Comparison of ENCODE assay signal across 18 cellular contexts in the genomic region with DNA sequence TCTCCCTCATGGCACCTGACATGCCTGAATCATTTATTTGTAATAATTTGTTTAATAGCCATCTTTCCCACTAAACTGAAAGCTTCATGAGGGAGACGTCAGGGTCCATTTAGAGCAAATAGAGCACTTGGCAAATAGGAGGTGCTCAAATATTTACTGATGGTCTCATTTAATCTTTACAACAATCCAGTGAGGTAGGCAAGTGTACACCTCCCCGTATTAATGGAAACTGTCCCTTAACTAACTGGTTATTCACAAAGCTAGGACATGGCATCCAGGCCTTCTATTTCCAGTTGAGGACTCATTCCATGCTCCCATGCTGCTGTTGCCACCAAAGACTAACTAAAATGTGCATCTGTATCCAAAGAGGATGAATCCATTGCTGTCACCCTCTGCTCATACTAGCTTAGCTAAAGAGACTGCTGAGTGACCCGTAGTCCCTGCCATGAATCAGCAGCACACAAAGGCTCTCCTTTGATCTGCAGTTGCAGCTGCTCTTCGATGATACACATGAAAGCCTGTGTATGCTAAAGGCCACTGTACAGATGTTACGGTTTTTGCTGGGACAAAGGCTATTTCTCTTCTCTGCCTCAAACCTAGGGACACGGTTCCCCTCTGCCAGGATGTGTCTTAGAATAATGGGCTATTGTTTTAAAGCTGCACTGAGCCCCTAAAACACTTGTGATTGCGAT.
DNase-seq lines count a peak whose midpoint lies in the region; ATAC-seq, FAIRE-seq and TF ChIP-seq lines count a peak whose summit lies in the region.
"Had no signal": no experiment of that assay in that cellular context is flagged by ENCODE, and none has a peak within 500 bp of the region (broad histone marks: within the 10 kb centered on the region; RNA-seq: fewer than 3 reads in every experiment).

No MANE protein-coding gene starts in this region.

- H3K79me2 ChIP-seq in OCI-LY3 (ENCODE audit: low read length) = peaks cover 92% of the 10 kb centered on the region

- H3K27me3 ChIP-seq in OCI-LY3 (ENCODE audit: low read depth, low read length) = no peaks in the 10 kb centered on the region

- no peak overlapping the region for H3K9ac ChIP-seq in OCI-LY3 (ENCODE audit: low read length)

- peaks cover 81% of the 10 kb centered on the region for H3K36me3 ChIP-seq in OCI-LY3 (replicated peaks; ENCODE audit: low read depth, low read length)

- DNase-seq in HTR-8/SVneo (ENCODE audit: insufficient read length, low spot score) = no peak
- peak; percentile 79 for DNase-seq in foreskin melanocyte
- peak in 49 of 56 donors; percentile 14 to 92 (median 75) for DNase-seq in nucleus accumbens (lab: John Stamatoyannopoulos, UW)
- no peak for DNase-seq in stimulated activated CD4-positive, alpha-beta T cell treated with anti-CD3 and anti-CD28 coated beads, Interleukin-15, amount 100 ng/mL, for 24 hours
- no peak for DNase-seq in AG08396 (ENCODE audit: low spot score)
- DNase-seq: activated CD4-positive, alpha-beta T cell treated with anti-CD3 and anti-CD28 coated beads, Interleukin-2, amount 50 U/mL, for 48 hours; activated gamma-delta T cell; central memory CD4-positive, alpha-beta T cell; GF-D8; HFFc6; NCI-H1417 treated with DMSO at 0.1 percent for 48 hours; OCI-M1; retina had no signal

- no peak overlapping the region for H2AFZ ChIP-seq in OCI-LY3 (ENCODE audit: low read depth, low read length)

- peak; percentile 36 for FAIRE-seq in HTR-8/SVneo (lab: Jason Lieb, UNC)
- FAIRE-seq: GM18507 had no signal

- ATAC-seq in activated CD4-positive, CD25-positive, alpha-beta regulatory T cell treated with anti-CD3 and anti-CD28 coated beads, Interleukin-2, amount 50 U/mL, for 24 hours = no peak
- ATAC-seq in HG03439 (IDR thresholded peaks at IDR 0.05; ENCODE audit: unreplicated experiment) = no peak

- no peak for TF ChIP-seq CTCF in OCI-LY3 (IDR thresholded peaks at IDR 0.05; ENCODE audit: low read depth, low read length)

- H3K27ac ChIP-seq in OCI-LY3 (ENCODE audit: low read length) = peak overlapping the region; percentile 14; the same call in 1 of the 2 replicates
- H3K27ac ChIP-seq: epithelial cell of prostate had no signal

- peaks cover 46% of the 10 kb centered on the region for H4K20me1 ChIP-seq in OCI-LY3 (ENCODE audit: insufficient read depth, low read length)

- H3K9me3 ChIP-seq in OCI-LY3 (ENCODE audit: insufficient read depth, low read length) = no peaks in the 10 kb centered on the region

- H3K4me2 ChIP-seq in OCI-LY3 (ENCODE audit: low read length) = no peak overlapping the region

- peaks cover 56% of the 10 kb centered on the region for H3K4me1 ChIP-seq in OCI-LY3 (ENCODE audit: low read length)

- no peak overlapping the region for H3K4me3 ChIP-seq in OCI-LY3 (ENCODE audit: low read length)

Comparison
In these comparisons a context has a peak if more than half of its experiments do, and no peak if none do; other contexts are left out.
1. DNase-seq: peak in foreskin melanocyte (single experiment) and nucleus accumbens (49 of 56); none in HTR-8/SVneo (single experiment), stimulated activated CD4-positive, alpha-beta T cell treated with anti-CD3 and anti-CD28 coated beads, Interleukin-15, amount 100 ng/mL, for 24 hours (single experiment) and AG08396 (single experiment).